Comparison of ENCODE assay signal across 21 cellular contexts in genomic region chr4:179695175-179695574, GRCh38.
DNase-seq lines count a peak whose midpoint lies in the region; ATAC-seq, FAIRE-seq and TF ChIP-seq lines count a peak whose summit lies in the region.
"Had no signal": no experiment of that assay in that cellular context is flagged by ENCODE, and none has a peak within 500 bp of the region (broad histone marks: within the 10 kb centered on the region; RNA-seq: fewer than 3 reads in every experiment).

No MANE protein-coding gene starts in this region.

- CTCF ChIA-PET in HCT116 (lab: Charles Lee): no interaction called here

- TF ChIP-seq RAD21 in HCT116 (IDR thresholded peaks at IDR 0.05; ENCODE audit: low read depth): no peak

- no peak overlapping the region for H3K4me2 ChIP-seq in HCT116 (ENCODE audit: low read length)

- no TSS peak for BruUV-seq in HCT116 (replicated peaks; lab: Mats Ljungman, UMichigan)

- POLR2A ChIA-PET in HCT116 (lab: Charles Lee): no interaction called here

- intact Hi-C loops in HCT116 (cut with micrococcal nuclease): no loop called here

- peak overlapping the region; percentile 30 for H2AFZ ChIP-seq in HCT116 (ENCODE audit: low read depth, low read length, poor library complexity, severe bottlenecking)

- DNase-seq in HCT116 (ENCODE audit: low read depth, low spot score): no peak
- peak; percentile 62 for DNase-seq in RPMI7951 (ENCODE audit: low read depth)
- DNase-seq in bronchial epithelial cell (ENCODE audit: low read depth): peak; percentile 10
- peak; percentile 84 for DNase-seq in non-pigmented ciliary epithelial cell (ENCODE audit: low read depth)
- DNase-seq in DMS153 treated with DMSO at 0.1 percent for 48 hours (lab: John Stamatoyannopoulos, UW; ENCODE audit: unreplicated experiment): no peak
- DNase-seq in DMS 273 (lab: John Stamatoyannopoulos, UW; ENCODE audit: unreplicated experiment): no peak
- DNase-seq: activated naive CD4-positive, alpha-beta T cell treated with anti-CD3 and anti-CD28 coated beads, Interleukin-2, amount 50 U/mL, for 16 hours; C1 segment of cervical spinal cord; central memory CD4-positive, alpha-beta T cell; DND-41; head of caudate nucleus; KBM-7; kidney; NCI-H146; NCI-H446; pancreas had no signal

- H3K9me2 ChIP-seq in HCT116 (ENCODE audit: insufficient read depth): no peaks in the 10 kb centered on the region

- H3K4me1 ChIP-seq in HCT116 (ENCODE audit: control insufficient read depth in 1 of 2, insufficient read depth in 2 of 2, low read length in 2 of 2): no peaks in the 10 kb centered on the region
- H3K4me1 ChIP-seq: pancreas had no signal

- no peak overlapping the region for H3K9ac ChIP-seq in HCT116 (ENCODE audit: low read length)

- TF ChIP-seq POLR2A in HCT116 (IDR thresholded peaks at IDR 0.05; ENCODE audit: borderline replicate concordance, extremely low read depth, insufficient read depth, insufficient read length): no peak

- no peak for FAIRE-seq in bronchial epithelial cell (lab: Jason Lieb, UNC)
- FAIRE-seq: endometrium, H1, kidney, pancreas had no signal

- H3K79me2 ChIP-seq in HCT116 (ENCODE audit: insufficient read depth, low read length): no peaks in the 10 kb centered on the region

- no peak overlapping the region for H3K4me3 ChIP-seq in HCT116 (replicated peaks in 1 of 2; ENCODE audit: low read depth in 1 of 2, low read length in 2 of 2)
- H3K4me3 ChIP-seq in bronchial epithelial cell (ENCODE audit: low read depth, low read length): no peak overlapping the region
- H3K4me3 ChIP-seq: pancreas had no signal

- H3K36me3 ChIP-seq in HCT116 (ENCODE audit: control insufficient read depth in 1 of 2, insufficient read depth in 2 of 2, low read length in 2 of 2): no peaks in the 10 kb centered on the region
- H3K36me3 ChIP-seq in bronchial epithelial cell (ENCODE audit: control insufficient read depth, insufficient read depth, low read length): no peaks in the 10 kb centered on the region
- H3K36me3 ChIP-seq: pancreas had no signal

- H3K27me3 ChIP-seq in HCT116 (ENCODE audit: insufficient read depth, low read length) (no peaks in the 10 kb centered on the region), bronchial epithelial cell (ENCODE audit: control insufficient read depth, insufficient read depth, low read length) (no peaks in the 10 kb centered on the region)
- H3K27me3 ChIP-seq: pancreas had no signal

- no peaks in the 10 kb centered on the region for H4K20me1 ChIP-seq in HCT116 (ENCODE audit: insufficient read depth)

- RAD21 ChIA-PET in HCT116 (lab: Charles Lee; ENCODE audit: low non-redundant PET in 1 of 2, low total read pairs in 2 of 2, uncharacterized antibody in 2 of 2, unreplicated experiment in 2 of 2): no interaction called here

- no peak for ATAC-seq in HCT116
- no peak for ATAC-seq in GM19397 (IDR thresholded peaks at IDR 0.05; ENCODE audit: unreplicated experiment)
- no peak for ATAC-seq in GM19455 (IDR thresholded peaks at IDR 0.05; ENCODE audit: unreplicated experiment)
- ATAC-seq: activated CD4-positive, CD25-positive, alpha-beta regulatory T cell treated with anti-CD3 and anti-CD28 coated beads, Interleukin-2, amount 50 U/mL, for 24 hours; pancreas had no signal

- no peak for TF ChIP-seq CTCF in HCT116 (IDR thresholded peaks at IDR 0.05 in 2 of 3, conservative IDR thresholded peaks at IDR 0.05 in 1 of 3; ENCODE audit: borderline replicate concordance in 1 of 3, insufficient read depth in 1 of 3, low read depth in 2 of 3, low read length in 2 of 3)
- TF ChIP-seq CTCF in bronchial epithelial cell (IDR thresholded peaks at IDR 0.05; ENCODE audit: insufficient read depth, low read length, severe bottlenecking): no peak

- H3K27ac ChIP-seq in HCT116 (ENCODE audit: low read depth, low read length): no peak overlapping the region
- H3K27ac ChIP-seq: pancreas had no signal

- H3K9me3 ChIP-seq in HCT116 (ENCODE audit: control insufficient read depth in 1 of 2, insufficient read depth in 1 of 2, low read depth in 1 of 2, low read length in 2 of 2): no peaks in the 10 kb centered on the region
- H3K9me3 ChIP-seq: pancreas had no signal

TF ChIP-seq in HCT116, 20 proteins besides CTCF, POLR2A, EP300 and RAD21:
- no peak for TF ChIP-seq SRF (IDR thresholded peaks at IDR 0.05; ENCODE audit: low read depth)
- TF ChIP-seq ELF1 (IDR thresholded peaks at IDR 0.05; ENCODE audit: borderline replicate concordance, low read depth): no peak
- TF ChIP-seq TCF7L2 (IDR thresholded peaks at IDR 0.05; ENCODE audit: borderline replicate concordance, extremely low read depth, insufficient read depth, insufficient read length): no peak
- no peak for TF ChIP-seq SIN3A (IDR thresholded peaks at IDR 0.05; ENCODE audit: low read depth)
- TF ChIP-seq ZFX (IDR thresholded peaks at IDR 0.05): no peak
- TF ChIP-seq EZH2 (IDR thresholded peaks at IDR 0.05): no peak
- TF ChIP-seq EGR1 (IDR thresholded peaks at IDR 0.05; ENCODE audit: low read depth): no peak
- no peak for TF ChIP-seq FOSL1 (IDR thresholded peaks at IDR 0.05; ENCODE audit: low read depth)
- no peak for TF ChIP-seq CBX3 (IDR thresholded peaks at IDR 0.05; ENCODE audit: low read depth)
- no peak for TF ChIP-seq YY1 (IDR thresholded peaks at IDR 0.05; ENCODE audit: extremely low read depth, insufficient replicate concordance, low read depth, low read length)
- no peak for TF ChIP-seq CEBPB (IDR thresholded peaks at IDR 0.05; ENCODE audit: low read depth)

Comparison
In these comparisons a context has a peak if more than half of its experiments do, and no peak if none do; other contexts are left out.
1. DNase-seq: peak in RPMI7951 (single experiment), bronchial epithelial cell (single experiment) and non-pigmented ciliary epithelial cell (single experiment); none in HCT116 (single experiment), DMS153 treated with DMSO at 0.1 percent for 48 hours (single experiment) and DMS 273 (single experiment).